Comparison of ENCODE assay signal across 1 cellular context in the genomic region with DNA sequence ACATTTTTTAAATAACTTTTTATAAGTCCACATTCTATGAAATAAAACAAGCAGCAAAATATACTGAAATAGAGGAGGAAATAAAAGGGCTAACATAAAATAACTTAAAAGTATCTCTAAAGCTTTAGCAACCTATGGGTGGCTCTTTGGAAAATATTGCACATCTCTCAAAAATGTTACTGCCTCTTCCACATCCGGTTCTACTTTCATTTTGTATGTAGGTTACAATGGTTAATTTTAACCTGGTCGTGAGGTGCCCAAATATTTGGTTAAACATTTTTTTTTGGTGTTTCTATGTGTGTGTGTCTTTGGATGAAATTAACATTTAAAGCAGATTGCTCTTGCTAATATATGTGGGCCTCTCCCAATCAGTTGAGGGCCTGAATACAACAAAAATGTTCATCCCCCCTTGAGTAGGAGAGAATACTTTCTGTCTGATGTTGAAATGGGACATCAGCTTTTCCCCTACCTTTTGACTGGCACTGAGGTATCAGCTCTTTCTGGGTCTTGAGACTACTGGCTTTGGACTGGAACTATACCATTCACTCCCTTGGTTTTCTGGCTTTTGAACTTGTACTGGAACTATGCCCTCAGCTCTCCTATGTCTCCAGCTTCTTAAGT.
TF ChIP-seq lines count a peak whose summit lies in the region.

No MANE protein-coding gene starts in this region.

TF ChIP-seq in H1, 55 proteins besides CTCF, POLR2A, EP300 and RAD21 (continued from another document):
- no peak for TF ChIP-seq CHD7 (IDR thresholded peaks at IDR 0.05; ENCODE audit: insufficient replicate concordance, low read length)
